Comparison of ENCODE assay signal across 11 cellular contexts in genomic region chr1:88801575-88802208, GRCh38.
DNase-seq lines count a peak whose midpoint lies in the region; ATAC-seq and TF ChIP-seq lines count a peak whose summit lies in the region.
"Had no signal": no experiment of that assay in that cellular context is flagged by ENCODE, and none has a peak within 500 bp of the region (broad histone marks: within the 10 kb centered on the region; RNA-seq: fewer than 3 reads in every experiment).

No MANE protein-coding gene starts in this region.

- peak overlapping the region; percentile 98 for H2BK5ac ChIP-seq in IMR-90 (ENCODE audit: low read depth, low read length, poor library complexity, severe bottlenecking)

- intact Hi-C loops in IMR-90 (cut with micrococcal nuclease): no loop called here
- intact Hi-C loops in activated CD8-positive, alpha-beta T cell treated with anti-CD3 and anti-CD28 coated beads for 36 hours (cut with micrococcal nuclease): loop anchor here (5.0 kb wide), 1 partner anchor 76 kb away; no protein-coding TSS in a partner anchor

- H4K20me1 ChIP-seq in IMR-90 (ENCODE audit: insufficient read depth, low read length): no peaks in the 10 kb centered on the region

- no peak overlapping the region for H3K9ac ChIP-seq in IMR-90 (ENCODE audit: low read depth, low read length)

- H3K4me3 Mint-ChIP-seq in activated CD8-positive, alpha-beta T cell treated with anti-CD3 and anti-CD28 coated beads for 36 hours: no peak overlapping the region
- peak overlapping the region; percentile 5 for H3K4me3 Mint-ChIP-seq in memory B cell
- no peak overlapping the region for H3K4me3 Mint-ChIP-seq in activated T-cell treated with anti-CD3 and anti-CD28 coated beads, Interleukin-2, amount 50 U/mL, for 4 hours

- peak overlapping the region; percentile 23 for H3K27ac Mint-ChIP-seq in activated CD8-positive, alpha-beta T cell treated with anti-CD3 and anti-CD28 coated beads for 36 hours
- peak overlapping the region; percentile 86 for H3K27ac Mint-ChIP-seq in memory B cell

- H3K36me3 Mint-ChIP-seq in activated CD8-positive, alpha-beta T cell treated with anti-CD3 and anti-CD28 coated beads for 36 hours (ENCODE audit: low read depth): peaks cover 34% of the 10 kb centered on the region
- H3K36me3 Mint-ChIP-seq in memory B cell: peaks cover 44% of the 10 kb centered on the region
- H3K36me3 Mint-ChIP-seq in activated T-cell treated with anti-CD3 and anti-CD28 coated beads, Interleukin-2, amount 50 U/mL, for 4 hours (ENCODE audit: insufficient read depth): peaks cover 42% of the 10 kb centered on the region

- peak overlapping the region; percentile 61; the same call in 1 of the 2 replicates for H3K23ac ChIP-seq in IMR-90 (ENCODE audit: low read depth, low read length)

- dilution Hi-C loops in IMR-90 (cut with HindIII; ENCODE audit: low sequenced_read_pairs, unreplicated experiment): no loop called here

- H2BK20ac ChIP-seq in IMR-90 (ENCODE audit: low read depth, low read length): peak overlapping the region; percentile 81; the same call in 1 of the 2 replicates

- TF ChIP-seq POLR2A in IMR-90 (IDR thresholded peaks at IDR 0.05; ENCODE audit: low read depth, low read length): no peak

- H3K4me2 ChIP-seq in IMR-90 (ENCODE audit: low read depth, low read length): no peak overlapping the region

- H3K9me3 ChIP-seq in IMR-90 (ENCODE audit: control insufficient read depth, insufficient read depth, low read length): peaks cover 6% of the 10 kb centered on the region

- no peak for TF ChIP-seq CTCF in IMR-90 (conservative IDR thresholded peaks at IDR 0.05; ENCODE audit: low read depth, low read length)
- no peak for TF ChIP-seq CTCF in activated CD8-positive, alpha-beta T cell treated with anti-CD3 and anti-CD28 coated beads for 36 hours (IDR thresholded peaks at IDR 0.05)

- no peaks in the 10 kb centered on the region; the same call in 1 of the 2 replicates for H3K9me1 ChIP-seq in IMR-90 (ENCODE audit: insufficient read depth, low read length)

- H3K36me3 ChIP-seq in IMR-90 (ENCODE audit: control insufficient read depth, insufficient read depth, low read length): peaks cover 18% of the 10 kb centered on the region

- H2AFZ ChIP-seq in IMR-90 (replicated peaks; ENCODE audit: low read length, poor library complexity): no peak overlapping the region

- H3K18ac ChIP-seq in IMR-90 (ENCODE audit: low read depth, low read length): peak overlapping the region; percentile 99; the same call in 1 of the 2 replicates

- peak overlapping the region; percentile 65; the same call in 1 of the 2 replicates for H4K91ac ChIP-seq in IMR-90 (ENCODE audit: insufficient read depth, low read depth, low read length)

- no peak overlapping the region for H3K4me3 ChIP-seq in IMR-90 (ENCODE audit: insufficient read depth, low read depth, low read length)

- peaks cover 3% of the 10 kb centered on the region for H3K9me3 Mint-ChIP-seq in activated CD8-positive, alpha-beta T cell treated with anti-CD3 and anti-CD28 coated beads for 36 hours
- peaks cover 20% of the 10 kb centered on the region for H3K9me3 Mint-ChIP-seq in memory B cell
- H3K9me3 Mint-ChIP-seq in activated T-cell treated with anti-CD3 and anti-CD28 coated beads, Interleukin-2, amount 50 U/mL, for 4 hours: peaks cover 5% of the 10 kb centered on the region

- H3K27me3 Mint-ChIP-seq in activated CD8-positive, alpha-beta T cell treated with anti-CD3 and anti-CD28 coated beads for 36 hours: no peaks in the 10 kb centered on the region
- H3K27me3 Mint-ChIP-seq in memory B cell: no peaks in the 10 kb centered on the region
- H3K27me3 Mint-ChIP-seq in activated T-cell treated with anti-CD3 and anti-CD28 coated beads, Interleukin-2, amount 50 U/mL, for 4 hours (ENCODE audit: low read depth): no peaks in the 10 kb centered on the region

- H2BK15ac ChIP-seq in IMR-90 (ENCODE audit: low read depth, low read length): no peak overlapping the region

- H3K4me1 ChIP-seq in IMR-90 (ENCODE audit: control insufficient read depth, insufficient read depth, low read length): peaks cover 3% of the 10 kb centered on the region; the same call in 1 of the 2 replicates

- 100% methylated on average over 3 of the region's 9 CpGs; no CpG with 5 or more reads in 1 of the 2 experiments for WGBS in IMR-90 (ENCODE audit: extremely low coverage in 2 of 2, insufficient read length in 1 of 2), 2 experiments

- H2AK5ac ChIP-seq in IMR-90 (ENCODE audit: low read depth, low read length): no peak overlapping the region; the same call in 1 of the 2 replicates

- ATAC-seq in IMR-90 (ENCODE audit: low read depth): no peak
- ATAC-seq in activated CD8-positive, alpha-beta T cell treated with anti-CD3 and anti-CD28 coated beads for 36 hours: no peak
- ATAC-seq in memory B cell (ENCODE audit: low read depth): no peak
- ATAC-seq in HG02642 (IDR thresholded peaks at IDR 0.05; ENCODE audit: poor library complexity, unreplicated experiment): no peak
- ATAC-seq in HG03565 (IDR thresholded peaks at IDR 0.05; ENCODE audit: unreplicated experiment): no peak
- ATAC-seq in activated T-cell treated with anti-CD3 and anti-CD28 coated beads, Interleukin-2, amount 50 U/mL, for 4 hours: no peak

- H3K56ac ChIP-seq in IMR-90 (ENCODE audit: extremely low read depth, insufficient read depth, low read length): no peak overlapping the region

- H4K8ac ChIP-seq in IMR-90 (ENCODE audit: low read depth in 2 of 2, low read length in 2 of 2): peak overlapping the region; percentile 41 to 73; a peak in 2 of 4 replicates

- H3K4me1 Mint-ChIP-seq in activated CD8-positive, alpha-beta T cell treated with anti-CD3 and anti-CD28 coated beads for 36 hours (ENCODE audit: low read depth): peaks cover 9% of the 10 kb centered on the region
- H3K4me1 Mint-ChIP-seq in memory B cell: peaks cover 3% of the 10 kb centered on the region
- peaks cover 6% of the 10 kb centered on the region for H3K4me1 Mint-ChIP-seq in activated T-cell treated with anti-CD3 and anti-CD28 coated beads, Interleukin-2, amount 50 U/mL, for 4 hours (ENCODE audit: low read depth)

- POLR2A ChIA-PET in IMR-90 (lab: Charles Lee; ENCODE audit: unreplicated experiment): no interaction called here
- POLR2A ChIA-PET in activated CD8-positive, alpha-beta T cell treated with anti-CD3 and anti-CD28 coated beads for 36 hours (lab: Charles Lee): no interaction called here

- 0 out of 2 replicates have a peak overlapping the region, but pooled peaks have one; percentile 27 for H3K14ac ChIP-seq in IMR-90 (replicated peaks; ENCODE audit: low read depth, low read length)

- H4K5ac ChIP-seq in IMR-90 (ENCODE audit: low read depth, low read length): peak overlapping the region; percentile 99; the same call in 1 of the 2 replicates

- no peaks in the 10 kb centered on the region for H3K27me3 ChIP-seq in IMR-90 (ENCODE audit: control insufficient read depth, insufficient read depth, low read length)

- in situ Hi-C loops in IMR-90 (cut with MboI; ENCODE audit: low sequenced_read_pairs): no loop called here

- CTCF ChIA-PET in IMR-90 (lab: Yijun Ruan, JAX): interaction anchor here (0.5 kb wide), 1 partner anchor 1617 kb away, joined by 4 read pairs; no protein-coding TSS in a partner anchor
- CTCF ChIA-PET in activated CD8-positive, alpha-beta T cell treated with anti-CD3 and anti-CD28 coated beads for 36 hours (lab: Charles Lee): interaction anchor here (0.8 to 2.0 kb wide), 6 partner anchors 9 to 117 kb away, joined by 3 to 17 read pairs (median 5); partner anchors contain the start of gene PKN2

- TF ChIP-seq RAD21 in IMR-90 (IDR thresholded peaks at IDR 0.05; ENCODE audit: low read length): no peak

- peaks cover 8 to 12% of the 10 kb centered on the region in 2 experiments; a peak in 2 of 4 replicates for H3K79me1 ChIP-seq in IMR-90 (ENCODE audit: low read depth in 1 of 2, low read length in 2 of 2)

- peak overlapping the region; percentile 85; the same call in 1 of the 2 replicates for H3K27ac ChIP-seq in IMR-90 (ENCODE audit: insufficient read depth, low read length)

- DNase-seq in EH (ENCODE audit: low read depth) (peak; percentile 46), IMR-90 (peak; percentile 42), memory B cell (ENCODE audit: low spot score in 2 of 2) (no peak), COLO668 (lab: John Stamatoyannopoulos, UW; ENCODE audit: unreplicated experiment) (no peak)
- no peak for DNase-seq in activated CD8-positive, alpha-beta T cell treated with anti-CD3 and anti-CD28 coated beads for 36 hours
- no peak for DNase-seq in activated T-cell treated with anti-CD3 and anti-CD28 coated beads, Interleukin-2, amount 50 U/mL, for 4 hours
- DNase-seq: NCI-H1436, posterior cingulate gyrus, SW 1271 had no signal

- peak overlapping the region; percentile 72 for H3K4ac ChIP-seq in IMR-90 (ENCODE audit: low read depth, low read length)

- H2AK9ac ChIP-seq in IMR-90 (replicated peaks; ENCODE audit: low read depth, low read length, poor library complexity): no peak overlapping the region

- peak overlapping the region; percentile 93; the same call in 1 of the 2 replicates for H2BK120ac ChIP-seq in IMR-90 (ENCODE audit: low read depth, low read length)

- BruUV-seq in IMR-90 (replicated peaks; lab: Mats Ljungman, UMichigan): no TSS peak

TF ChIP-seq in IMR-90, 13 proteins besides CTCF, POLR2A, EP300 and RAD21:
- TF ChIP-seq USF2 (IDR thresholded peaks at IDR 0.05; ENCODE audit: low read depth, low read length) (no peak), CHD1 (IDR thresholded peaks at IDR 0.05; ENCODE audit: low read depth, low read length) (no peak), MXI1 (IDR thresholded peaks at IDR 0.05; ENCODE audit: borderline replicate concordance, low read depth, low read length) (no peak), SMC3 (IDR thresholded peaks at IDR 0.05; ENCODE audit: low read depth, low read length) (no peak), FOS (IDR thresholded peaks at IDR 0.05; ENCODE audit: low read depth, low read length) (no peak), MAFK (IDR thresholded peaks at IDR 0.05; ENCODE audit: low read depth, low read length) (no peak), NFE2L2 (IDR thresholded peaks at IDR 0.05; ENCODE audit: low read depth, low read length) (no peak)
TF ChIP-seq in IMR-90: peak in this region for 0.

Comparison
In these comparisons a context has a peak if more than half of its experiments do, and no peak if none do; other contexts are left out.
1. DNase-seq: peak in EH (single experiment) and IMR-90 (single experiment); none in activated CD8-positive, alpha-beta T cell treated with anti-CD3 and anti-CD28 coated beads for 36 hours (single experiment), memory B cell (0 of 2), COLO668 (single experiment) and activated T-cell treated with anti-CD3 and anti-CD28 coated beads, Interleukin-2, amount 50 U/mL, for 4 hours (single experiment).